21 cellular contexts compared by ENCODE assay signal in genomic region chr2:221876016-221876415, GRCh38.
"Had no signal": no experiment of that assay in that cellular context is flagged by ENCODE, and none has a peak within 500 bp of the region (broad histone marks: within the 10 kb centered on the region; RNA-seq: fewer than 3 reads in every experiment).

No MANE protein-coding gene starts in this region.

- H3K4me1 ChIP-seq: colonic mucosa, esophagus muscularis mucosa, foreskin keratinocyte, gastrocnemius medialis, heart right ventricle, left lung, lower lobe of right lung had no signal

- H3K27ac Mint-ChIP-seq: dendritic cell treated with granulocyte-macrophage colony-stimulating factor and Interleukin-4, amounts not matched to agents 40 ng/mL and 50 ng/mL, for 4 days; effector memory CD8-positive, alpha-beta T cell; endodermal cell; mesothelial cell of epicardium; naive B cell had no signal

- H3K36me3 Mint-ChIP-seq: naive B cell had no signal

- H3K27me3 ChIP-seq: colonic mucosa, esophagus muscularis mucosa, foreskin keratinocyte, gastrocnemius medialis, left lung had no signal

- H3K27me3 Mint-ChIP-seq: dendritic cell treated with granulocyte-macrophage colony-stimulating factor and Interleukin-4, amounts not matched to agents 40 ng/mL and 50 ng/mL, for 4 days; effector memory CD8-positive, alpha-beta T cell; naive B cell had no signal

- H3K4me1 Mint-ChIP-seq: mesothelial cell of epicardium, naive B cell had no signal

- H3K27ac ChIP-seq: colonic mucosa, esophagus muscularis mucosa, foreskin keratinocyte, gastrocnemius medialis, heart right ventricle, left lung, lower lobe of right lung had no signal

- H3K36me3 ChIP-seq: colonic mucosa, esophagus muscularis mucosa, gastrocnemius medialis, heart right ventricle, left lung, lower lobe of right lung had no signal

- H3K4me3 ChIP-seq: colonic mucosa, esophagus muscularis mucosa, gastrocnemius medialis, heart right ventricle, left lung, lower lobe of right lung, mucosa of descending colon had no signal

- DNase-seq: colonic mucosa; cortex of kidney; effector CD8-positive, alpha-beta T cell; effector memory CD8-positive, alpha-beta T cell; endodermal cell; gastrocnemius medialis; glutamatergic neuron; head of caudate nucleus; heart right ventricle; hippocampal formation; left cardiac atrium; left lung; left ventricle myocardium superior; lower lobe of right lung; mesenchymal stem cell; mucosa of descending colon; naive B cell had no signal

- H3K4me3 Mint-ChIP-seq: dendritic cell treated with granulocyte-macrophage colony-stimulating factor and Interleukin-4, amounts not matched to agents 40 ng/mL and 50 ng/mL, for 4 days; effector memory CD8-positive, alpha-beta T cell; endodermal cell; mesothelial cell of epicardium; naive B cell had no signal

- H3K9me3 ChIP-seq: colonic mucosa, gastrocnemius medialis, lower lobe of right lung, mucosa of descending colon had no signal

- ATAC-seq: effector memory CD8-positive, alpha-beta T cell; foreskin keratinocyte; gastrocnemius medialis; left cardiac atrium; left lung; left ventricle myocardium superior; lower lobe of right lung; mucosa of descending colon had no signal
